10 cellular contexts compared by ENCODE assay signal in the genomic region with DNA sequence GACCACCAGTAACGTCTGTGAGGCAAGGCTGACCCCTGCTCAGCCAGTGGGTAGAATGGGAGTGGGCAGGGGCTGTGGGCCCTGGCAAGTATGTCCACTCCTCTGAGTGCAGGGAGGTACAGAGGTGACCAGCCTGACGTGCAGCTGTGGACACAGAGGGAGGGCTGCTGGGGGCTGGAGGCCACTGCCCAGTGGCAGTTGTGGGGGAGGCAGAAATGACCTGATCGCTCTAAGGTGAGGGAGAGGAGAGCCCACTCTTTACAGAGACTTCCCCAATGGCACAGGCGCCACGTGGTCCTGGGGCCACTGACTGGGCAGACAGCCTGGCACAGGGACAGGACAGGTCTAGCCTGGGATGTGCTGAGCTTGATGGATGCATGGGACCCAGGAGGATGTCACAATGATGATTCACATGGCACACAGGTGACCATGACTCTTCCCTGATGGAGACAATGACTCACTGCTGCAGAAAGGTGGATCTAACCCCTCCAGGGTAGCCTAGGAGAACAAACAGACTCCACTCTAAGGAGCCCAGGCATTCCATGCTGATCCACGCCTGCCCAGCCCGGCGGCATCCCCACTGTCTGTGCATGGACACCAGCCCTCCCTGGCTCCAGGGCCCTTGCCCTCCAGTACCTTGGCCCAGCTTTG. TPM values are rescaled to one million over a fixed set of nuclear protein-coding genes. Genes with fewer than 3 reads are reported as not detected.
DNase-seq lines count a peak whose midpoint lies in the region; ATAC-seq lines count a peak whose summit lies in the region.
"Had no signal": no experiment of that assay in that cellular context is flagged by ENCODE, and none has a peak within 500 bp of the region (broad histone marks: within the 10 kb centered on the region; RNA-seq: fewer than 3 reads in every experiment).

No MANE protein-coding gene starts in this region.

- DNase-seq in CD1c-positive myeloid dendritic cell (ENCODE audit: extremely low spot score) (peak; percentile 37), MG63 (peak; percentile 19), Ammon's horn (ENCODE audit: low spot score) (no peak)
- no peak for DNase-seq in effector memory CD8-positive, alpha-beta T cell
- DNase-seq in naive thymus-derived CD8-positive, alpha-beta T cell, result peak in 2 of 10 donors; percentile 10 to 53
- DNase-seq: Kasumi-1 had no signal

- H3K9me3 Mint-ChIP-seq in effector memory CD8-positive, alpha-beta T cell, result no peaks in the 10 kb centered on the region
- no peaks in the 10 kb centered on the region for H3K9me3 Mint-ChIP-seq in naive thymus-derived CD8-positive, alpha-beta T cell

- no peak overlapping the region for H3K4me3 ChIP-seq in MG63
- H3K4me3 ChIP-seq: tibial nerve had no signal

- H3K36me3 ChIP-seq in MG63, result peaks cover 88% of the 10 kb centered on the region

- peaks cover 81% of the 10 kb centered on the region for H3K36me3 Mint-ChIP-seq in effector memory CD8-positive, alpha-beta T cell (ENCODE audit: insufficient read depth)
- H3K36me3 Mint-ChIP-seq in naive thymus-derived CD8-positive, alpha-beta T cell, result peaks cover 0 to 21% (median 2%) of the 10 kb centered on the region in 3 donors

- POLR2A ChIA-PET in naive thymus-derived CD8-positive, alpha-beta T cell (lab: Charles Lee), result interaction anchor here (0.6 to 1.0 kb wide), 2 partner anchors 14 to 20 kb away, joined by 3 to 4 read pairs; no protein-coding TSS in a partner anchor

- H3K27me3 ChIP-seq in MG63, result no peaks in the 10 kb centered on the region
- H3K27me3 ChIP-seq: tibial nerve had no signal

- H3K27ac Mint-ChIP-seq in effector memory CD8-positive, alpha-beta T cell, result peak overlapping the region; percentile 94 to 96
- peak overlapping the region in 7 of 10 donors; percentile 24 to 90 (median 53) for H3K27ac Mint-ChIP-seq in naive thymus-derived CD8-positive, alpha-beta T cell

- peak overlapping the region; percentile 97 to 99 for H3K4me3 Mint-ChIP-seq in effector memory CD8-positive, alpha-beta T cell
- peak overlapping the region in 6 of 10 donors; percentile 3 to 70 (median 20) for H3K4me3 Mint-ChIP-seq in naive thymus-derived CD8-positive, alpha-beta T cell

- H3K4me1 Mint-ChIP-seq in effector memory CD8-positive, alpha-beta T cell (ENCODE audit: low read depth in 2 of 2), result peaks cover 85 to 87% of the 10 kb centered on the region in 2 donors
- H3K4me1 Mint-ChIP-seq in naive thymus-derived CD8-positive, alpha-beta T cell, result peaks cover 13 to 62% (median 32%) of the 10 kb centered on the region in 4 donors

- no peak for ATAC-seq in effector memory CD8-positive, alpha-beta T cell (replicated peaks)
- no peak for ATAC-seq in naive thymus-derived CD8-positive, alpha-beta T cell
- ATAC-seq in HG03025 (IDR thresholded peaks at IDR 0.05; ENCODE audit: low FRiP score, unreplicated experiment) (no peak), HG03442 (IDR thresholded peaks at IDR 0.05; ENCODE audit: unreplicated experiment) (no peak), HG03521 (IDR thresholded peaks at IDR 0.05; ENCODE audit: unreplicated experiment) (no peak)

- no peaks in the 10 kb centered on the region for H3K9me3 ChIP-seq in MG63
- H3K9me3 ChIP-seq: tibial nerve had no signal

- no peaks in the 10 kb centered on the region for H3K27me3 Mint-ChIP-seq in effector memory CD8-positive, alpha-beta T cell
- H3K27me3 Mint-ChIP-seq in naive thymus-derived CD8-positive, alpha-beta T cell, result no peaks in the 10 kb centered on the region

RNA-seq across cellular contexts. Expression of a gene that starts 7.7 kb away (rescaled TPM):
- 130 and 166 TPM in 2 replicates for total RNA-seq in MG63 (2014; rRNA removed; shearing (Covaris generic); ENCODE audit: low replicate concordance)
- 10 to 100 TPM; 40.3 to 46.1 TPM for total RNA-seq in naive thymus-derived CD8-positive, alpha-beta T cell
- 10 to 100 TPM; 18.6 to 46.3 (median 20.9) TPM for polyA plus RNA-seq in naive thymus-derived CD8-positive, alpha-beta T cell

Comparison
In these comparisons a context has a peak if more than half of its experiments do, and no peak if none do; other contexts are left out.
1. DNase-seq: peak in CD1c-positive myeloid dendritic cell (single experiment) and MG63 (single experiment); none in effector memory CD8-positive, alpha-beta T cell (0 of 3) and Ammon's horn (single experiment).